In the genomic region with DNA sequence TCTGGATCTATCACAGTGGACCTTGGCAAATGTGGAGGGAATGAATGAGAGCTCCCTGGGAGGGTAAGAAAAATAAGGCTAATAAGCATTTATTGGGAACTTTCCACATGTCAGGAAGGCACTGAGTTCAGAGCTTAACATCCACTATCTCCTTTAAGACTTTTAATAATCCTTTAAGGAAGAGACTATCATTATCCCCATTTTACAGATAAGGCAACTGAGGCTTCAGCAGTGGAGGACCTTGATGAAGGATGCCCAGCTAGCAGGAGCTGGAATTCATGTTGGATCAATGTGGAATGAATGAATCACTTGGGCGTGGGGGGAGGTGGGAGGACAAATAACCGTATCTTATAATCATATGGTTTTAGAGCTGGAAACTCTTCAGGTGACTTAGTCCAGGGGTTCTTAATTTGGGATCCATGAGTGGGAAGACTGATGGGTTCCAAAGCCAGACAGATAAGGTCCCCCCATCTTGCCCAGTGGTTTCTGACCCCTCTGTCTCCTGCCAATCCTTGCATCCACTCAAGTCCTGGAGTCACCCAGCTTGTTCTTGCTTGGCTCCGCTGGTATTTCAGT, we compare ENCODE assay signal across 4 cellular contexts.
TF ChIP-seq lines count a peak whose summit lies in the region.

No MANE protein-coding gene starts in this region.

TF ChIP-seq in HepG2, 621 proteins besides CTCF, POLR2A, EP300 and RAD21:
- TF ChIP-seq EZH2 (conservative IDR thresholded peaks at IDR 0.05; ENCODE audit: low read depth, low read length) (peak; percentile 7; the same call in 1 of the 2 replicates), PLRG1 (conservative IDR thresholded peaks at IDR 0.05) (no peak), ZNF629 (CRISPR knock-in tag; conservative IDR thresholded peaks at IDR 0.05) (peak; percentile 74; the same call in 1 of the 2 replicates), MAFK (conservative IDR thresholded peaks at IDR 0.05 in 1 of 2, IDR thresholded peaks at IDR 0.05 in 1 of 2; ENCODE audit: low read length in 2 of 2) (0 out of 4 replicates have a peak, but pooled peaks of 1 of the 2 experiments have one; percentile 4)

TF ChIP-seq in HEK293, 187 proteins besides CTCF, POLR2A, EP300 and RAD21 (continues in another document):
- TF ChIP-seq GLI4 (tag by site-specific recombination; IDR thresholded peaks at IDR 0.05): no peak
- TF ChIP-seq ZSCAN5A (tag by site-specific recombination; IDR thresholded peaks at IDR 0.05): no peak
- no peak for TF ChIP-seq ZNF2 (tag by site-specific recombination; IDR thresholded peaks at IDR 0.05)
- peak; percentile 56; the same call in 1 of the 2 replicates for TF ChIP-seq EGR2 (tag by site-specific recombination; IDR thresholded peaks at IDR 0.05; ENCODE audit: low read depth)
- TF ChIP-seq ZSCAN4 (tag by site-specific recombination; IDR thresholded peaks at IDR 0.05): no peak
- TF ChIP-seq ZNF837 (tag by site-specific recombination; IDR thresholded peaks at IDR 0.05): no peak
- no peak for TF ChIP-seq KLF7 (tag by site-specific recombination; IDR thresholded peaks at IDR 0.05; ENCODE audit: borderline replicate concordance)
- no peak for TF ChIP-seq ZFP41 (tag by site-specific recombination; IDR thresholded peaks at IDR 0.05; ENCODE audit: borderline replicate concordance)
- TF ChIP-seq ZNF626 (tag by site-specific recombination; IDR thresholded peaks at IDR 0.05): no peak
- TF ChIP-seq, protein P1, sequence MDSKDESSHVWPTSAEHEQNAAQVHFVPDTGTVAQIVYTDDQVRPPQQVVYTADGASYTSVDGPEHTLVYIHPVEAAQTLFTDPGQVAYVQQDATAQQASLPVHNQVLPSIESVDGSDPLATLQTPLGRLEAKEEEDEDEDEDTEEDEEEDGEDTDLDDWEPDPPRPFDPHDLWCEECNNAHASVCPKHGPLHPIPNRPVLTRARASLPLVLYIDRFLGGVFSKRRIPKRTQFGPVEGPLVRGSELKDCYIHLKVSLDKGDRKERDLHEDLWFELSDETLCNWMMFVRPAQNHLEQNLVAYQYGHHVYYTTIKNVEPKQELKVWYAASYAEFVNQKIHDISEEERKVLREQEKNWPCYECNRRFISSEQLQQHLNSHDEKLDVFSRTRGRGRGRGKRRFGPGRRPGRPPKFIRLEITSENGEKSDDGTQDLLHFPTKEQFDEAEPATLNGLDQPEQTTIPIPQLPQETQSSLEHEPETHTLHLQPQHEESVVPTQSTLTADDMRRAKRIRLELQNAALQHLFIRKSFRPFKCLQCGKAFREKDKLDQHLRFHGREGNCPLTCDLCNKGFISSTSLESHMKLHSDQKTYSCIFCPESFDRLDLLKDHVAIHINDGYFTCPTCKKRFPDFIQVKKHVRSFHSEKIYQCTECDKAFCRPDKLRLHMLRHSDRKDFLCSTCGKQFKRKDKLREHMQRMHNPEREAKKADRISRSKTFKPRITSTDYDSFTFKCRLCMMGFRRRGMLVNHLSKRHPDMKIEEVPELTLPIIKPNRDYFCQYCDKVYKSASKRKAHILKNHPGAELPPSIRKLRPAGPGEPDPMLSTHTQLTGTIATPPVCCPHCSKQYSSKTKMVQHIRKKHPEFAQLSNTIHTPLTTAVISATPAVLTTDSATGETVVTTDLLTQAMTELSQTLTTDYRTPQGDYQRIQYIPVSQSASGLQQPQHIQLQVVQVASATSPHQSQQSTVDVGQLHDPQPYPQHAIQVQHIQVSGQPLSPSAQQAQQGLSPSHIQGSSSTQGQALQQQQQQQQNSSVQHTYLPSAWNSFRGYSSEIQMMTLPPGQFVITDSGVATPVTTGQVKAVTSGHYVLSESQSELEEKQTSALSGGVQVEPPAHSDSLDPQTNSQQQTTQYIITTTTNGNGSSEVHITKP (tag by site-specific recombination; IDR thresholded peaks at IDR 0.05): peak; percentile 54
- TF ChIP-seq ZNF248 (tag by site-specific recombination; IDR thresholded peaks at IDR 0.05): no peak

TF ChIP-seq in K562, 482 proteins besides CTCF, POLR2A, EP300 and RAD21 (continues in another document):
- TF ChIP-seq MYNN (IDR thresholded peaks at IDR 0.05) (no peak), MYNN (CRISPR knock-in tag; IDR thresholded peaks at IDR 0.05) (no peak), PML (IDR thresholded peaks at IDR 0.05; ENCODE audit: low read length) (no peak), POU5F1 (IDR thresholded peaks at IDR 0.05; ENCODE audit: borderline replicate concordance, low read depth, low read length, partially characterized antibody) (no peak), HDAC6 (IDR thresholded peaks at IDR 0.05; ENCODE audit: low read depth, low read length) (no peak), ELK1 (CRISPR knock-in tag; IDR thresholded peaks at IDR 0.05) (no peak), POLR2AphosphoS5 (IDR thresholded peaks at IDR 0.05; ENCODE audit: control insufficient read depth, insufficient read depth, low read depth, low read length) (no peak), RBM25 (IDR thresholded peaks at IDR 0.05; ENCODE audit: low read depth, low read length, severe bottlenecking) (peak; percentile 81), SREBF2 (CRISPR knock-in tag; IDR thresholded peaks at IDR 0.05) (no peak), U2AF1 (optimal IDR thresholded peaks at IDR 0.05; ENCODE audit: low read depth, low read length) (no peak), ARID1B (IDR thresholded peaks at IDR 0.05) (no peak)
- TF ChIP-seq, protein P1 (IDR thresholded peaks at IDR 0.05; ENCODE audit: partially characterized antibody): peak; percentile 8

TF ChIP-seq in H1, 55 proteins besides CTCF, POLR2A, EP300 and RAD21:
- TF ChIP-seq TCF12 (IDR thresholded peaks at IDR 0.05; ENCODE audit: low read depth, low read length) (no peak), CREB1 (IDR thresholded peaks at IDR 0.05) (no peak), SP2 (IDR thresholded peaks at IDR 0.05; ENCODE audit: low read length) (no peak)
TF ChIP-seq in H1: peak in this region for 0.
